ENCODE assay signal across 1 cellular context in genomic region chr3:4977001-4977888, GRCh38.
TF ChIP-seq lines count a peak whose summit lies in the region.

No MANE protein-coding gene starts in this region.

TF ChIP-seq in K562, 482 proteins besides CTCF, POLR2A, EP300 and RAD21 (continued from another document and continues in another):
- TF ChIP-seq, protein P1, sequence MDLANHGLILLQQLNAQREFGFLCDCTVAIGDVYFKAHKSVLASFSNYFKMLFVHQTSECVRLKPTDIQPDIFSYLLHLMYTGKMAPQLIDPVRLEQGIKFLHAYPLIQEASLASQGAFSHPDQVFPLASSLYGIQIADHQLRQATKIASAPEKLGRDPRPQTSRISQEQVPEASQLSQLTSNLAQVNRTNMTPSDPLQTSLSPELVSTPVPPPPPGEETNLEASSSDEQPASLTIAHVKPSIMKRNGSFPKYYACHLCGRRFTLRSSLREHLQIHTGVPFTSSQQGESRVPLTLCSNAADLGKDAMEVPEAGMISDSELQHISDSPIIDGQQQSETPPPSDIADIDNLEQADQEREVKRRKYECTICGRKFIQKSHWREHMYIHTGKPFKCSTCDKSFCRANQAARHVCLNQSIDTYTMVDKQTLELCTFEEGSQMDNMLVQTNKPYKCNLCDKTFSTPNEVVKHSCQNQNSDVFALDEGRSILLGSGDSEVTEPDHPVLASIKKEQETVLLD (IDR thresholded peaks at IDR 0.05) = peak; percentile 76
- TF ChIP-seq ZNF830 (CRISPR knock-in tag; IDR thresholded peaks at IDR 0.05) (peak; percentile 26; the same call in 1 of the 2 replicates), STAT6 (CRISPR knock-in tag; IDR thresholded peaks at IDR 0.05) (peak; percentile 90; the same call in 1 of the 2 replicates), ZNF143 (CRISPR knock-in tag; IDR thresholded peaks at IDR 0.05) (0 out of 2 replicates have a peak, but pooled peaks have one; percentile 31), THAP12 (CRISPR knock-in tag; IDR thresholded peaks at IDR 0.05) (0 out of 2 replicates have a peak, but pooled peaks have one; percentile 20), ATF7 (IDR thresholded peaks at IDR 0.05) (peak; percentile 64; the same call in 1 of the 2 replicates), L3MBTL2 (IDR thresholded peaks at IDR 0.05) (peak; percentile 82), ZFP30 (CRISPR knock-in tag; IDR thresholded peaks at IDR 0.05; ENCODE audit: borderline replicate concordance) (no peak), TAF7 (tag; IDR thresholded peaks at IDR 0.05) (0 out of 2 replicates have a peak, but pooled peaks have one; percentile 12), RBM39 (optimal IDR thresholded peaks at IDR 0.05; ENCODE audit: low read depth, low read length) (peak; percentile 39), SNIP1 (IDR thresholded peaks at IDR 0.05; ENCODE audit: low read depth) (0 out of 2 replicates have a peak, but pooled peaks have one; percentile 6), CC2D1A (IDR thresholded peaks at IDR 0.05) (peak; percentile 69), ELF4 (CRISPR knock-in tag; IDR thresholded peaks at IDR 0.05) (no peak), TEAD1 (CRISPR knock-in tag; IDR thresholded peaks at IDR 0.05) (peak; percentile 22 to 51; a peak in 1 of 4 replicates), ZNF311 (CRISPR knock-in tag; IDR thresholded peaks at IDR 0.05) (no peak; the same call in none of the 2 replicates), ZEB2 (IDR thresholded peaks at IDR 0.05) (peak; percentile 69), TARDBP (IDR thresholded peaks at IDR 0.05) (peak; percentile 46; the same call in 1 of the 2 replicates), NBN (IDR thresholded peaks at IDR 0.05; ENCODE audit: low read depth) (peak; percentile 87), ZNF740 (CRISPR knock-in tag; IDR thresholded peaks at IDR 0.05) (no peak; the same call in 1 of the 2 replicates), ZNF740 (tag; IDR thresholded peaks at IDR 0.05) (peak; percentile 26 to 83; a peak in 2 of 4 replicates), PTRF (tag; IDR thresholded peaks at IDR 0.05) (peak; percentile 68), ZNF407 (IDR thresholded peaks at IDR 0.05; ENCODE audit: low read depth) (no peak), SMARCA5 (IDR thresholded peaks at IDR 0.05) (peak; percentile 69; the same call in 1 of the 2 replicates), ZFX (CRISPR knock-in tag; IDR thresholded peaks at IDR 0.05) (no peak), BRF1 (IDR thresholded peaks at IDR 0.05; ENCODE audit: borderline replicate concordance, extremely low read depth, insufficient read length) (no peak), MECOM (CRISPR knock-in tag; IDR thresholded peaks at IDR 0.05) (peak; percentile 52), SMAD1 (IDR thresholded peaks at IDR 0.05; ENCODE audit: low read depth, low read length, partially characterized antibody) (peak; percentile 83), ILF3 (IDR thresholded peaks at IDR 0.05; ENCODE audit: borderline replicate concordance) (no peak), STAT5B (CRISPR knock-in tag; IDR thresholded peaks at IDR 0.05) (no peak), GATAD2A (IDR thresholded peaks at IDR 0.05) (no peak), ZNF121 (CRISPR knock-in tag; conservative IDR thresholded peaks at IDR 0.05) (no peak), ZNF75A (CRISPR knock-in tag; IDR thresholded peaks at IDR 0.05) (no peak), FOXM1 (IDR thresholded peaks at IDR 0.05; ENCODE audit: low read depth) (no peak), FOXM1 (CRISPR knock-in tag; IDR thresholded peaks at IDR 0.05; ENCODE audit: low read depth) (no peak), ZSCAN29 (IDR thresholded peaks at IDR 0.05) (no peak), U2AF1 (optimal IDR thresholded peaks at IDR 0.05; ENCODE audit: low read depth, low read length) (no peak), IRF9 (tag; IDR thresholded peaks at IDR 0.05) (peak; percentile 55; the same call in 1 of the 2 replicates), GATA2 (CRISPR knock-in tag; IDR thresholded peaks at IDR 0.05) (peak; percentile 94), MEF2A (IDR thresholded peaks at IDR 0.05; ENCODE audit: control insufficient read depth, low read depth, low read length) (peak; percentile 53; the same call in 1 of the 2 replicates), FOXK1 (CRISPR knock-in tag; IDR thresholded peaks at IDR 0.05; ENCODE audit: borderline replicate concordance) (peak; percentile 28; the same call in 1 of the 2 replicates), HDAC8 (tag; IDR thresholded peaks at IDR 0.05) (peak; percentile 89), CGGBP1 (CRISPR knock-in tag; IDR thresholded peaks at IDR 0.05) (peak; percentile 53; the same call in 1 of the 2 replicates), JUN (IDR thresholded peaks at IDR 0.05; ENCODE audit: borderline replicate concordance, low read depth, low read length) (peak; percentile 71), JUN (CRISPR knock-in tag; IDR thresholded peaks at IDR 0.05; ENCODE audit: borderline replicate concordance) (peak; percentile 84)
- TF ChIP-seq, protein P2, sequence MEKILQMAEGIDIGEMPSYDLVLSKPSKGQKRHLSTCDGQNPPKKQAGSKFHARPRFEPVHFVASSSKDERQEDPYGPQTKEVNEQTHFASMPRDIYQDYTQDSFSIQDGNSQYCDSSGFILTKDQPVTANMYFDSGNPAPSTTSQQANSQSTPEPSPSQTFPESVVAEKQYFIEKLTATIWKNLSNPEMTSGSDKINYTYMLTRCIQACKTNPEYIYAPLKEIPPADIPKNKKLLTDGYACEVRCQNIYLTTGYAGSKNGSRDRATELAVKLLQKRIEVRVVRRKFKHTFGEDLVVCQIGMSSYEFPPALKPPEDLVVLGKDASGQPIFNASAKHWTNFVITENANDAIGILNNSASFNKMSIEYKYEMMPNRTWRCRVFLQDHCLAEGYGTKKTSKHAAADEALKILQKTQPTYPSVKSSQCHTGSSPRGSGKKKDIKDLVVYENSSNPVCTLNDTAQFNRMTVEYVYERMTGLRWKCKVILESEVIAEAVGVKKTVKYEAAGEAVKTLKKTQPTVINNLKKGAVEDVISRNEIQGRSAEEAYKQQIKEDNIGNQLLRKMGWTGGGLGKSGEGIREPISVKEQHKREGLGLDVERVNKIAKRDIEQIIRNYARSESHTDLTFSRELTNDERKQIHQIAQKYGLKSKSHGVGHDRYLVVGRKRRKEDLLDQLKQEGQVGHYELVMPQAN (IDR thresholded peaks at IDR 0.05; ENCODE audit: borderline replicate concordance) = no peak; the same call in 1 of the 2 replicates
